Comparison of ENCODE assay signal across 8 cellular contexts in genomic region chr17:45149037-45149668, GRCh38.
DNase-seq lines count a peak whose midpoint lies in the region; ATAC-seq and TF ChIP-seq lines count a peak whose summit lies in the region.

No MANE protein-coding gene starts in this region.

- DNase-seq in GM10248 (ENCODE audit: extremely low spot score) (peak; percentile 74), NT2/D1 (ENCODE audit: low read depth, low spot score) (no peak), activated T-cell treated with anti-CD3 and anti-CD28 coated beads for 1 hour (ENCODE audit: low read depth) (peak; percentile 63), memory B cell (ENCODE audit: low spot score in 2 of 2) (peak; percentile 61 to 72)
- peak; percentile 56 for DNase-seq in stimulated activated CD8-positive, alpha-beta memory T cell treated with anti-CD3 and anti-CD28 coated beads, Interleukin-4, amount 100 ng/mL, for 24 hours (ENCODE audit: low read depth)

- CTCF ChIA-PET in GM10248 (lab: Yijun Ruan, JAX): interaction anchor here (0.6 to 11.1 kb wide), 22 partner anchors 10 to 939 kb away, joined by 3 to 190 read pairs (median 5); partner anchors contain the start of genes ACBD4, HEXIM2 and PLCD3

- ATAC-seq in memory B cell (ENCODE audit: low read depth) (peak; percentile 21), HG03159 (IDR thresholded peaks at IDR 0.05; ENCODE audit: unreplicated experiment) (no peak)

- H3K4me3 ChIP-seq in HUES48 (ENCODE audit: low read depth, low read length): peak overlapping the region; percentile 96
- peak overlapping the region; percentile 98 for H3K4me3 ChIP-seq in NT2/D1 (ENCODE audit: insufficient read length, low read depth)
- peak overlapping the region; percentile 75 for H3K4me3 ChIP-seq in endocrine pancreas (ENCODE audit: control insufficient read depth, insufficient read depth, low read length)

- no peaks in the 10 kb centered on the region for H3K27me3 Mint-ChIP-seq in memory B cell

- H3K27me3 ChIP-seq in HUES48 (ENCODE audit: control insufficient read depth, insufficient read depth, low read length) (no peaks in the 10 kb centered on the region), NT2/D1 (ENCODE audit: insufficient read depth, insufficient read length) (no peaks in the 10 kb centered on the region), endocrine pancreas (ENCODE audit: control insufficient read depth, insufficient read depth, low read length) (no peaks in the 10 kb centered on the region)

- POLR2A ChIA-PET in GM10248 (lab: Yijun Ruan, JAX): interaction anchor here (0.6 to 6.4 kb wide), 49 partner anchors 8 to 963 kb away, joined by 3 to 332 read pairs (median 5); partner anchors contain the start of genes ACBD4, EFTUD2, FMNL1 and HEXIM2

- peaks cover 33% of the 10 kb centered on the region for H3K4me1 Mint-ChIP-seq in memory B cell

- H3K36me3 ChIP-seq in HUES48 (ENCODE audit: control insufficient read depth, insufficient read depth, low read length) (no peaks in the 10 kb centered on the region), NT2/D1 (ENCODE audit: insufficient read depth, insufficient read length, low read length) (peaks cover 11% of the 10 kb centered on the region), endocrine pancreas (ENCODE audit: control insufficient read depth, insufficient read depth, low read length) (no peaks in the 10 kb centered on the region)

- H3K4me1 ChIP-seq in HUES48 (ENCODE audit: control insufficient read depth, insufficient read depth, low read length) (peaks cover 17% of the 10 kb centered on the region), NT2/D1 (ENCODE audit: insufficient read depth, insufficient read length) (peaks cover 5% of the 10 kb centered on the region), endocrine pancreas (ENCODE audit: control insufficient read depth, insufficient read depth, low read length) (peaks cover 15% of the 10 kb centered on the region)

- H3K4me3 Mint-ChIP-seq in memory B cell: peak overlapping the region; percentile 92

- TF ChIP-seq CTCF in GM10248 (IDR thresholded peaks at IDR 0.05; ENCODE audit: control extremely low read depth, extremely low read depth, low read depth, missing control alignments): peak; percentile 97

- peak overlapping the region; percentile 76 for H3K27ac ChIP-seq in HUES48 (ENCODE audit: low read depth, low read length)

- peak overlapping the region; percentile 99 for H3K27ac Mint-ChIP-seq in memory B cell

- H3K9ac ChIP-seq in HUES48 (ENCODE audit: low read depth, low read length) (peak overlapping the region; percentile 50), NT2/D1 (ENCODE audit: insufficient read length, low read depth) (peak overlapping the region; percentile 97), endocrine pancreas (ENCODE audit: control insufficient read depth, insufficient read depth, low read length) (peak overlapping the region; percentile 87)

- H3K9me3 Mint-ChIP-seq in memory B cell: no peaks in the 10 kb centered on the region

- H3K36me3 Mint-ChIP-seq in memory B cell: no peaks in the 10 kb centered on the region

- no peaks in the 10 kb centered on the region for H3K9me3 ChIP-seq in HUES48 (ENCODE audit: control insufficient read depth, insufficient read depth, low read length)
- H3K9me3 ChIP-seq in NT2/D1 (ENCODE audit: insufficient read depth, low read length): no peaks in the 10 kb centered on the region
- H3K9me3 ChIP-seq in endocrine pancreas (ENCODE audit: control insufficient read depth, low read length): no peaks in the 10 kb centered on the region
